1 cellular context compared by ENCODE assay signal in genomic region chr10:78650122-78650521, GRCh38.
TF ChIP-seq lines count a peak whose summit lies in the region.

No MANE protein-coding gene starts in this region.

TF ChIP-seq in GM23338, 12 proteins besides CTCF, POLR2A, EP300 and RAD21 (continued from another document):
- no peak for TF ChIP-seq ZNF462 (CRISPR knock-in tag; IDR thresholded peaks at IDR 0.05)
- no peak for TF ChIP-seq ETS1 (IDR thresholded peaks at IDR 0.05)
- TF ChIP-seq JUNB (IDR thresholded peaks at IDR 0.05; ENCODE audit: unreplicated experiment): no peak
- TF ChIP-seq POLR2AphosphoS5 (IDR thresholded peaks at IDR 0.05; ENCODE audit: low read depth): no peak
- TF ChIP-seq ZNF114 (CRISPR knock-in tag; IDR thresholded peaks at IDR 0.05): no peak
- TF ChIP-seq NANOG (IDR thresholded peaks at IDR 0.05; ENCODE audit: borderline replicate concordance): no peak
- no peak for TF ChIP-seq REST (IDR thresholded peaks at IDR 0.05; ENCODE audit: unreplicated experiment)
